Comparison of ENCODE assay signal across 1 cellular context in the genomic region with DNA sequence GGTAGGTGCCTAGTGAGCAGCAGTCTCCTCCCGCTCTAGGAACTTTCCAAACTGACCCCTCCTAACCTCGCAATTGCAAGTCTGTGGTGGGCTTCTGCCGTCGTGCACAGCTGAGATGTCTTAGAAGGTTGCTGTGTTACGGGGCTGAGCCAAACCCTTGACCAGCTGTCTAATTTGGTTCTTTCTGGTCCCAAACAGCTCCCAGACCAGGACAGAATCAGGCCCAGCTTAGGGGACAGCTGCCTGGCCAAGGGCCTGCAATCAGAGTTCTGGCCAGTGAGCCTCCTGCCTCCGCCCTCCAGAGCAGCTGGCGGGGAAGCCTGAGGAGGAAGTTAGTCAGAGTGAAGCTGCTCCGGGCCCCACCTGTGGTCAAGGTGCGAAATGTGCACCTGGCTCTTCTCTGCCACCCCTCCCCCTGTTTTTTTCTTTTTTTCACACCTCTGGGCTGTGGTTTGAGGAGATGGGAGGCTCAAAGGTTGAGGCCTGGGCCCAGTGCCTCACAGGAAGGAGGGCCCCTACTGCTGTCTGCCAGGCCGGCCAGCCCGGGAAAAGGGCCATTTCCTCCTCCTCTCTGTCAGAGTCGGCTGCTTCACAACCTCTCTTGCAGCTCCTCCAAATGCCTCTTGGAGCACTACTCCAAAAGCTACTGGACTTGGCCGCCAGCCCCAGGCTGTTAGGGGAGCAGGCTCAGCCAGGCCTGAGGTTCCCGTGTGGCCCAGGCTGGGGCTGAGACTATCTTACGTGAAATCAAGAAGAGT.
TF ChIP-seq lines count a peak whose summit lies in the region.

No MANE protein-coding gene starts in this region.

TF ChIP-seq in GM23338, 12 proteins besides CTCF, POLR2A, EP300 and RAD21 (continued from another document):
- TF ChIP-seq, protein P1, sequence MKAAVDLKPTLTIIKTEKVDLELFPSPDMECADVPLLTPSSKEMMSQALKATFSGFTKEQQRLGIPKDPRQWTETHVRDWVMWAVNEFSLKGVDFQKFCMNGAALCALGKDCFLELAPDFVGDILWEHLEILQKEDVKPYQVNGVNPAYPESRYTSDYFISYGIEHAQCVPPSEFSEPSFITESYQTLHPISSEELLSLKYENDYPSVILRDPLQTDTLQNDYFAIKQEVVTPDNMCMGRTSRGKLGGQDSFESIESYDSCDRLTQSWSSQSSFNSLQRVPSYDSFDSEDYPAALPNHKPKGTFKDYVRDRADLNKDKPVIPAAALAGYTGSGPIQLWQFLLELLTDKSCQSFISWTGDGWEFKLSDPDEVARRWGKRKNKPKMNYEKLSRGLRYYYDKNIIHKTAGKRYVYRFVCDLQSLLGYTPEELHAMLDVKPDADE (IDR thresholded peaks at IDR 0.05) = no peak
- TF ChIP-seq JUNB (IDR thresholded peaks at IDR 0.05; ENCODE audit: unreplicated experiment) (no peak), CREB1 (CRISPR knock-in tag; IDR thresholded peaks at IDR 0.05; ENCODE audit: low read depth) (no peak), NANOG (IDR thresholded peaks at IDR 0.05; ENCODE audit: borderline replicate concordance) (no peak), POLR2AphosphoS5 (IDR thresholded peaks at IDR 0.05; ENCODE audit: low read depth) (no peak), EZH2 (IDR thresholded peaks at IDR 0.05; ENCODE audit: low read depth, unreplicated experiment) (no peak)
- TF ChIP-seq, protein P2, sequence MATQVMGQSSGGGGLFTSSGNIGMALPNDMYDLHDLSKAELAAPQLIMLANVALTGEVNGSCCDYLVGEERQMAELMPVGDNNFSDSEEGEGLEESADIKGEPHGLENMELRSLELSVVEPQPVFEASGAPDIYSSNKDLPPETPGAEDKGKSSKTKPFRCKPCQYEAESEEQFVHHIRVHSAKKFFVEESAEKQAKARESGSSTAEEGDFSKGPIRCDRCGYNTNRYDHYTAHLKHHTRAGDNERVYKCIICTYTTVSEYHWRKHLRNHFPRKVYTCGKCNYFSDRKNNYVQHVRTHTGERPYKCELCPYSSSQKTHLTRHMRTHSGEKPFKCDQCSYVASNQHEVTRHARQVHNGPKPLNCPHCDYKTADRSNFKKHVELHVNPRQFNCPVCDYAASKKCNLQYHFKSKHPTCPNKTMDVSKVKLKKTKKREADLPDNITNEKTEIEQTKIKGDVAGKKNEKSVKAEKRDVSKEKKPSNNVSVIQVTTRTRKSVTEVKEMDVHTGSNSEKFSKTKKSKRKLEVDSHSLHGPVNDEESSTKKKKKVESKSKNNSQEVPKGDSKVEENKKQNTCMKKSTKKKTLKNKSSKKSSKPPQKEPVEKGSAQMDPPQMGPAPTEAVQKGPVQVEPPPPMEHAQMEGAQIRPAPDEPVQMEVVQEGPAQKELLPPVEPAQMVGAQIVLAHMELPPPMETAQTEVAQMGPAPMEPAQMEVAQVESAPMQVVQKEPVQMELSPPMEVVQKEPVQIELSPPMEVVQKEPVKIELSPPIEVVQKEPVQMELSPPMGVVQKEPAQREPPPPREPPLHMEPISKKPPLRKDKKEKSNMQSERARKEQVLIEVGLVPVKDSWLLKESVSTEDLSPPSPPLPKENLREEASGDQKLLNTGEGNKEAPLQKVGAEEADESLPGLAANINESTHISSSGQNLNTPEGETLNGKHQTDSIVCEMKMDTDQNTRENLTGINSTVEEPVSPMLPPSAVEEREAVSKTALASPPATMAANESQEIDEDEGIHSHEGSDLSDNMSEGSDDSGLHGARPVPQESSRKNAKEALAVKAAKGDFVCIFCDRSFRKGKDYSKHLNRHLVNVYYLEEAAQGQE (IDR thresholded peaks at IDR 0.05; ENCODE audit: unreplicated experiment) = no peak
